In the genomic region with DNA sequence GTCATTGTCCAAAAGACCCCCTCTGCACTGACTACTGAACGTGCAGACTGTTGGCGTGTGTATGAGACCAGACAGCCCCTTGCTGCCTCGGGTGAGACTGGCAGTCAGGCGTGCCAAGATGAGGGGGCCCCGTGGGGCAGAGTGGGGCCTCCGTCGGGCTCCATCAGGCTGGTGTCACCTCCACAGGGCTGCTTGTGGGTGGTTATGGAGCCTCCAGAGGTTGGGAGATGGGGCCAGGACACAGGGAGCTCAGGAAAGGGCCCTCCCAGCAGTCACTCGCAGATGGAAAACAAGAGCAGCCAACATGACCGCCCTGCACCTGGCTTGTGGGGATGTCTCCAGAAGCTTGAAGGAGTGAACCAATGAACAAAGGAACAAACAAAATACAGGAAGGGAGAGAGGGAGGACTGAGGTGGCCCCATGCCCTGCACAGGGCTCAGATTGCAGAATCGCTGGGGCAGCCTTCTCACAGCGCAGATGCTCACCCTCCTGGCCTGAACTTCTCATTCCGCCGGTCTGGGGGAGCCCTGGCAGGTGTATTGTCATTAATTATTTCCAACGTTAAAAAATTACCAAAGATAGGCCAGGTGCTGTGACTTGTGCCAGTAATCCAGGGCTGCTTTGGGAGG, we compare ENCODE assay signal across 15 cellular contexts. TPM values are rescaled to one million over a fixed set of nuclear protein-coding genes. Genes with fewer than 3 reads are reported as not detected.
DNase-seq lines count a peak whose midpoint lies in the region; ATAC-seq, FAIRE-seq and TF ChIP-seq lines count a peak whose summit lies in the region.
"Had no signal": no experiment of that assay in that cellular context is flagged by ENCODE, and none has a peak within 500 bp of the region (broad histone marks: within the 10 kb centered on the region; RNA-seq: fewer than 3 reads in every experiment).

No MANE protein-coding gene starts in this region.

- H3K27me3 ChIP-seq in BLaER1 (peaks cover 18% of the 10 kb centered on the region), sigmoid colon (peaks cover 0 to 15% (median 2%) of the 10 kb centered on the region in 3 donors), small intestine (ENCODE audit: control insufficient read depth in 2 of 2, insufficient read depth in 2 of 2, low read length in 2 of 2) (no peaks in the 10 kb centered on the region)

- ATAC-seq in activated CD4-positive, alpha-beta T cell treated with anti-CD3 and anti-CD28 coated beads for 36 hours = no peak

- CTCF ChIA-PET in activated CD4-positive, alpha-beta T cell treated with anti-CD3 and anti-CD28 coated beads for 36 hours (lab: Charles Lee) = interaction anchor here (2.3 kb wide), 1 partner anchor 42 kb away, joined by 9 read pairs; no protein-coding TSS in a partner anchor

- peaks cover 4% of the 10 kb centered on the region for H3K27me3 Mint-ChIP-seq in activated CD4-positive, alpha-beta T cell treated with anti-CD3 and anti-CD28 coated beads for 36 hours
- H3K27me3 Mint-ChIP-seq in dendritic cell treated with granulocyte-macrophage colony-stimulating factor and Interleukin-4, amounts not matched to agents 40 ng/mL and 50 ng/mL, for 4 days = peaks cover 2% of the 10 kb centered on the region

- no peaks in the 10 kb centered on the region; the same call in 1 of the 2 replicates for H4K20me1 ChIP-seq in BLaER1

- intact Hi-C loops in activated CD4-positive, alpha-beta T cell treated with anti-CD3 and anti-CD28 coated beads for 36 hours (cut with DNase I, micrococcal nuclease) = loop anchor here in 1 of 2 experiments (5.0 kb wide), 1 partner anchor 42 kb away; no protein-coding TSS in a partner anchor
- intact Hi-C loops in dendritic cell treated with granulocyte-macrophage colony-stimulating factor and Interleukin-4, amounts not matched to agents 40 ng/mL and 50 ng/mL, for 4 days (cut with micrococcal nuclease) = loop anchor here (10.0 kb wide), 1 partner anchor 120 kb away; a partner anchor contains a TSS
- intact Hi-C loops in sigmoid colon (cut with DNase I) = no loop called here

- 81 to 90% methylated on average over 14 of the region's 14 CpGs for WGBS in sigmoid colon, 2 donors
- 74 to 86% (median 82%) methylated on average over 14 of the region's 14 CpGs for WGBS in small intestine, 3 donors

- peaks cover 32% of the 10 kb centered on the region for H3K9me3 ChIP-seq in BLaER1
- H3K9me3 ChIP-seq in sigmoid colon = peaks cover 0 to 4% (median 3%) of the 10 kb centered on the region in 4 donors
- H3K9me3 ChIP-seq in small intestine (ENCODE audit: control insufficient read depth, low read depth) = no peaks in the 10 kb centered on the region

- no peak for TF ChIP-seq POLR2A in sigmoid colon (IDR thresholded peaks at IDR 0.05)

- H3K4me3 Mint-ChIP-seq in activated CD4-positive, alpha-beta T cell treated with anti-CD3 and anti-CD28 coated beads for 36 hours = no peak overlapping the region
- H3K4me3 Mint-ChIP-seq in dendritic cell treated with granulocyte-macrophage colony-stimulating factor and Interleukin-4, amounts not matched to agents 40 ng/mL and 50 ng/mL, for 4 days = no peak overlapping the region

- H3K27ac ChIP-seq in BLaER1 (no peak overlapping the region), sigmoid colon (no peak overlapping the region), small intestine (ENCODE audit: low read depth in 1 of 2, low read length in 1 of 2) (no peak overlapping the region)

- POLR2A ChIA-PET in activated CD4-positive, alpha-beta T cell treated with anti-CD3 and anti-CD28 coated beads for 36 hours (lab: Charles Lee) = interaction anchor here (2.8 kb wide), 1 partner anchor 11 kb away, joined by 10 read pairs; no protein-coding TSS in a partner anchor

- no peak overlapping the region for H3K9ac ChIP-seq in BLaER1
- H3K9ac ChIP-seq: BLaER1 treated with 17β-estradiol and CSF1 and Interleukin-3, amounts not matched to agents 10 nM and 100 nM had no signal

- no peak for TF ChIP-seq EP300 in sigmoid colon (IDR thresholded peaks at IDR 0.05)

- no peak for FAIRE-seq in small intestine (lab: Jason Lieb, UNC)

- TF ChIP-seq CTCF in sigmoid colon (IDR thresholded peaks at IDR 0.05) = no peak

- peak; percentile 4 for DNase-seq in activated CD4-positive, alpha-beta T cell treated with anti-CD3 and anti-CD28 coated beads for 36 hours
- no peak for DNase-seq in activated CD4-positive, alpha-beta T cell treated with anti-CD3 and anti-CD28 coated beads, Interleukin-2, amount 50 U/mL, for 48 hours
- DNase-seq in sigmoid colon (peak; percentile 57), SKM-1 (lab: John Stamatoyannopoulos, UW; ENCODE audit: unreplicated experiment) (no peak), small intestine (no peak), T-helper 2 cell (no peak)
- DNase-seq: DMS79 treated with DMSO at 0.1 percent for 48 hours; NCI-H1105 treated with DMSO at 0.1 percent for 48 hours; NCI-H1694 treated with DMSO at 0.1 percent for 48 hours; NCI-H446 treated with DMSO at 0.1 percent for 48 hours; NK-92 treated with Interleukin-12 subunit alpha and Interleukin-12 subunit beta, amount 100 ng/mL, for 24 hours; OCI-M1 had no signal

- peaks cover 20% of the 10 kb centered on the region for H3K9me3 Mint-ChIP-seq in activated CD4-positive, alpha-beta T cell treated with anti-CD3 and anti-CD28 coated beads for 36 hours (ENCODE audit: low read depth)
- peaks cover 22% of the 10 kb centered on the region for H3K9me3 Mint-ChIP-seq in dendritic cell treated with granulocyte-macrophage colony-stimulating factor and Interleukin-4, amounts not matched to agents 40 ng/mL and 50 ng/mL, for 4 days

- H3K36me3 ChIP-seq in BLaER1 (0 out of 2 replicates have a peak, but pooled peaks cover 5% of the 10 kb centered on the region), sigmoid colon (no peaks in the 10 kb centered on the region), small intestine (ENCODE audit: control insufficient read depth in 2 of 2, insufficient read depth in 2 of 2, low read length in 2 of 2) (no peaks in the 10 kb centered on the region)

- H3K4me3 ChIP-seq in BLaER1 (no peak overlapping the region), sigmoid colon (no peak overlapping the region), small intestine (ENCODE audit: low read depth in 1 of 2, low read length in 2 of 2) (no peak overlapping the region)
- H3K4me3 ChIP-seq: BLaER1 treated with 17β-estradiol and CSF1 and Interleukin-3, amounts not matched to agents 10 nM and 100 nM had no signal

- H3K4me1 Mint-ChIP-seq in activated CD4-positive, alpha-beta T cell treated with anti-CD3 and anti-CD28 coated beads for 36 hours = peaks cover 17% of the 10 kb centered on the region
- H3K4me1 Mint-ChIP-seq in dendritic cell treated with granulocyte-macrophage colony-stimulating factor and Interleukin-4, amounts not matched to agents 40 ng/mL and 50 ng/mL, for 4 days (ENCODE audit: low read depth) = peaks cover 46% of the 10 kb centered on the region

- no peak overlapping the region for H3K27ac Mint-ChIP-seq in activated CD4-positive, alpha-beta T cell treated with anti-CD3 and anti-CD28 coated beads for 36 hours
- peak overlapping the region; percentile 96 for H3K27ac Mint-ChIP-seq in dendritic cell treated with granulocyte-macrophage colony-stimulating factor and Interleukin-4, amounts not matched to agents 40 ng/mL and 50 ng/mL, for 4 days

- H3K4me1 ChIP-seq in BLaER1 (peaks cover 38% of the 10 kb centered on the region), sigmoid colon (peaks cover 0 to 10% (median 9%) of the 10 kb centered on the region in 4 donors), small intestine (ENCODE audit: control insufficient read depth in 2 of 2, insufficient read depth in 1 of 2, low read depth in 1 of 2, low read length in 1 of 2) (no peaks in the 10 kb centered on the region)

- H3K4me2 ChIP-seq in BLaER1 = peak overlapping the region; percentile 49

- peaks cover 23% of the 10 kb centered on the region for H3K36me3 Mint-ChIP-seq in activated CD4-positive, alpha-beta T cell treated with anti-CD3 and anti-CD28 coated beads for 36 hours (ENCODE audit: low read depth)
- peaks cover 25% of the 10 kb centered on the region for H3K36me3 Mint-ChIP-seq in dendritic cell treated with granulocyte-macrophage colony-stimulating factor and Interleukin-4, amounts not matched to agents 40 ng/mL and 50 ng/mL, for 4 days (ENCODE audit: low read depth)

RNA-seq across cellular contexts. Expression of a gene that starts 5.5 kb away (rescaled TPM):
- 1 to 10 TPM; 3.1 to 3.7 TPM for total RNA-seq in activated CD4-positive, alpha-beta T cell treated with anti-CD3 and anti-CD28 coated beads for 36 hours
- 1 to 10 TPM in 1 of 4 donors, not detected in 3; 1.7 TPM for total RNA-seq in sigmoid colon
- 10 to 100 TPM; 33.0 to 37.9 (median 37.8) TPM for polyA plus RNA-seq in sigmoid colon
- 10 to 100 TPM; 21.8 to 55.1 (median 28.6) TPM for polyA plus RNA-seq in small intestine

RNA-seq across cellular contexts. Expression of a gene that starts 49.1 kb away (rescaled TPM):
- under 1 TPM; 0.21 to 0.53 TPM for total RNA-seq in activated CD4-positive, alpha-beta T cell treated with anti-CD3 and anti-CD28 coated beads for 36 hours
- 10 to 100 TPM; 37.2 to 54.3 (median 47.4) TPM for total RNA-seq in sigmoid colon
- polyA plus RNA-seq in sigmoid colon (10 to 100 TPM in 1 of 3 donors, 1 to 10 TPM in 2; 5.3 to 14.4 (median 7.9) TPM), small intestine (10 to 100 TPM in 1 of 3 donors, 1 to 10 TPM in 2; 4.0 to 29.7 (median 5.7) TPM)

RNA-seq across cellular contexts. Expression of a gene that starts 57.4 kb away (rescaled TPM):
- total RNA-seq in activated CD4-positive, alpha-beta T cell treated with anti-CD3 and anti-CD28 coated beads for 36 hours = 100 to 1,000 TPM; 241 to 246 TPM
- 100 to 1,000 TPM in 2 of 4 donors, 10 to 100 TPM in 2; 88.2 to 102 (median 95.4) TPM for total RNA-seq in sigmoid colon
- polyA plus RNA-seq in sigmoid colon (10 to 100 TPM; 55.9 to 94.8 (median 61.3) TPM), small intestine (10 to 100 TPM; 75.1 to 85.0 (median 84.1) TPM)

Comparison
In these comparisons a context has a peak if more than half of its experiments do, and no peak if none do; other contexts are left out.
1. DNase-seq: peak in activated CD4-positive, alpha-beta T cell treated with anti-CD3 and anti-CD28 coated beads for 36 hours (single experiment) and sigmoid colon (single experiment); none in activated CD4-positive, alpha-beta T cell treated with anti-CD3 and anti-CD28 coated beads, Interleukin-2, amount 50 U/mL, for 48 hours (0 of 2), SKM-1 (single experiment), small intestine (single experiment) and T-helper 2 cell (0 of 5).
2. RNA of a gene that starts 49.1 kb away (total RNA-seq): 37.2 to 54.3 TPM in sigmoid colon; 0.21 to 0.53 TPM in activated CD4-positive, alpha-beta T cell treated with anti-CD3 and anti-CD28 coated beads for 36 hours; every median in the first group is over 10 times any median in the second.